In genomic region chr6:44428682-44429081, GRCh38 we compare ENCODE assay signal across 36 cellular contexts. TPM values are rescaled to one million over a fixed set of nuclear protein-coding genes. Genes with fewer than 3 reads are reported as not detected.
DNase-seq lines count a peak whose midpoint lies in the region; ATAC-seq, FAIRE-seq and TF ChIP-seq lines count a peak whose summit lies in the region.
"Had no signal": no experiment of that assay in that cellular context is flagged by ENCODE, and none has a peak within 500 bp of the region (broad histone marks: within the 10 kb centered on the region; RNA-seq: fewer than 3 reads in every experiment).

No MANE protein-coding gene starts in this region.

- H3K4me3 Mint-ChIP-seq in CD4-positive, alpha-beta memory T cell = no peak overlapping the region
- H3K4me3 Mint-ChIP-seq: brain; endodermal cell; IgD-negative memory B cell; nephron; stimulated activated memory B cell treated with anti-CD40 and anti-IgM and Interleukin-4, amounts not matched to agents 10 μg/mL and 1 μg/mL and 100 μg/mL, for 72 hours; type B pancreatic cell had no signal

- WGBS in HepG2 (ENCODE audit: low lambda C conversion rate) = 99% methylated on average over 3 of the region's 3 CpGs
- whole genome bisulfite sequencing in right lobe of liver (ENCODE audit: insufficient coverage, low coverage, low lambda C conversion rate, missing lambda C conversion rate) = 88% methylated on average over 1 of the region's 3 CpGs
- WGBS in mesenchymal stem cell = 93% methylated on average over 3 of the region's 3 CpGs

- in situ Hi-C loops in HepG2 (cut with HindIII; ENCODE audit: extremely low pct_ligation_motif_present, low pct_unique_long_range_greater_than_20kb) (no loop called here), ACHN (cut with HindIII; ENCODE audit: low pct_ligation_motif_present, low pct_unique_long_range_greater_than_20kb, low sequenced_read_pairs) (no loop called here), GM13977 (cut with MboI; ENCODE audit: low pct_unique_long_range_greater_than_20kb, low sequenced_read_pairs, unreplicated experiment) (no loop called here)

- H3K14ac ChIP-seq in mesenchymal stem cell (ENCODE audit: low read length in 2 of 2) = no peak overlapping the region

- H3K4me1 ChIP-seq in HepG2 (ENCODE audit: insufficient read depth, low read length) (no peaks in the 10 kb centered on the region), right lobe of liver (peaks cover 0 to 11% (median 0%) of the 10 kb centered on the region in 4 donors), mesenchymal stem cell (ENCODE audit: control insufficient read depth, insufficient read depth, low read depth, low read length) (peaks cover 4% of the 10 kb centered on the region)
- H3K4me1 ChIP-seq in CD4-positive, alpha-beta memory T cell (ENCODE audit: insufficient read depth, low read length) = no peaks in the 10 kb centered on the region

- H3K36me3 ChIP-seq in HepG2 (replicated peaks in 1 of 2; ENCODE audit: control insufficient read depth in 1 of 2, insufficient read depth in 2 of 2, low read length in 2 of 2) (peaks cover 21 to 67% of the 10 kb centered on the region in 2 experiments), right lobe of liver (peaks cover 0 to 53% (median 19%) of the 10 kb centered on the region in 4 donors), mesenchymal stem cell (ENCODE audit: control insufficient read depth in 1 of 2, insufficient read depth in 2 of 2, low read depth in 1 of 2, low read length in 2 of 2) (peaks cover 5 to 56% of the 10 kb centered on the region in 2 experiments)
- H3K36me3 ChIP-seq in CD4-positive, alpha-beta memory T cell (ENCODE audit: insufficient read depth, low read length) = peaks cover 40% of the 10 kb centered on the region

- no peak for ATAC-seq in HepG2
- ATAC-seq in right lobe of liver = no peak
- ATAC-seq: gastroesophageal sphincter; left cardiac atrium; mucosa of descending colon; stimulated activated memory B cell treated with anti-CD40 and anti-IgM and Interleukin-4, amounts not matched to agents 10 μg/mL and 1 μg/mL and 100 μg/mL, for 72 hours had no signal

- H3K23ac ChIP-seq in mesenchymal stem cell (ENCODE audit: low read length in 2 of 2) = no peak overlapping the region

- intact Hi-C loops in HepG2 (cut with micrococcal nuclease; ENCODE audit: unreplicated experiment) = no loop called here
- intact Hi-C loops in right lobe of liver (cut with DNase I) = no loop called here
- intact Hi-C loops in CD4-positive, alpha-beta memory T cell (cut with micrococcal nuclease) = no loop called here

- peaks cover 3% of the 10 kb centered on the region for H3K79me1 ChIP-seq in mesenchymal stem cell (replicated peaks; ENCODE audit: low read length, poor library complexity, severe bottlenecking)

- H2BK5ac ChIP-seq in mesenchymal stem cell (ENCODE audit: low read depth, low read length, poor library complexity, severe bottlenecking) = no peak overlapping the region

- CTCF ChIA-PET in HepG2 (lab: Yijun Ruan, JAX; ENCODE audit: low intra/inter-chr PET ratio, low total read pairs) = no interaction called here
- CTCF ChIA-PET in CD4-positive, alpha-beta memory T cell (lab: Charles Lee; ENCODE audit: partially characterized antibody) = interaction anchor here (1.2 to 8.7 kb wide), 4 partner anchors 14 to 47 kb away, joined by 3 to 94 read pairs (median 5); no protein-coding TSS in a partner anchor

- H3K4me3 ChIP-seq in HepG2 (replicated peaks in 1 of 3; ENCODE audit: insufficient read depth in 1 of 3, low read depth in 2 of 3, low read length in 3 of 3) = no peak overlapping the region
- H3K4me3 ChIP-seq in right lobe of liver = no peak overlapping the region
- no peak overlapping the region for H3K4me3 ChIP-seq in mesenchymal stem cell (ENCODE audit: insufficient read depth in 1 of 2, low read depth in 1 of 2, low read length in 2 of 2)
- no peak overlapping the region for H3K4me3 ChIP-seq in CD4-positive, alpha-beta memory T cell (ENCODE audit: low read length in 2 of 2)
- H3K4me3 ChIP-seq: gastroesophageal sphincter, lung, mucosa of descending colon, Peyer's patch had no signal

- peaks cover 50 to 76% of the 10 kb centered on the region in 2 donors for H3K36me3 Mint-ChIP-seq in CD4-positive, alpha-beta memory T cell

- no peak overlapping the region for H3K27ac Mint-ChIP-seq in CD4-positive, alpha-beta memory T cell
- H3K27ac Mint-ChIP-seq: activated T-helper 2 cell treated with anti-CD3 and anti-CD28 coated beads, Interferon-gamma antibody, Interleukin-2, Interleukin-4, amounts not matched to agents 10 μg/mL and 5 μg/mL and 100 μg/mL, durations not matched to agents 14 hours and 24 hours and 36 hours; endodermal cell; IgD-negative memory B cell; nephron; stimulated activated memory B cell treated with anti-CD40 and anti-IgM and Interleukin-4, amounts not matched to agents 10 μg/mL and 1 μg/mL and 100 μg/mL, for 72 hours; type B pancreatic cell had no signal

- no peak overlapping the region for H3K18ac ChIP-seq in mesenchymal stem cell (ENCODE audit: low read depth in 1 of 2, low read length in 2 of 2)

- H4K20me1 ChIP-seq in HepG2 (ENCODE audit: insufficient read depth, low read length) = peaks cover 6% of the 10 kb centered on the region

- H3K4me2 ChIP-seq in HepG2 (ENCODE audit: low read depth, low read length) (no peak overlapping the region), mesenchymal stem cell (ENCODE audit: low read length, poor library complexity, severe bottlenecking) (no peak overlapping the region)

- H3K9ac ChIP-seq in HepG2 (ENCODE audit: insufficient read depth, low read depth, low read length) = no peak overlapping the region
- H3K9ac ChIP-seq in mesenchymal stem cell (ENCODE audit: low read length) = peak overlapping the region; percentile 75

- no peaks in the 10 kb centered on the region for H3K27me3 Mint-ChIP-seq in CD4-positive, alpha-beta memory T cell
- H3K27me3 Mint-ChIP-seq: brain; IgD-negative memory B cell; stimulated activated memory B cell treated with anti-CD40 and anti-IgM and Interleukin-4, amounts not matched to agents 10 μg/mL and 1 μg/mL and 100 μg/mL, for 72 hours; type B pancreatic cell had no signal

- POLR2A ChIA-PET in HepG2 (lab: Yijun Ruan, JAX) = interaction anchor here (1.9 kb wide), 1 partner anchor 41 kb away, joined by 5 read pairs; the partner anchor contains the start of gene CDC5L
- POLR2A ChIA-PET in CD4-positive, alpha-beta memory T cell (lab: Charles Lee; ENCODE audit: partially characterized antibody) = no interaction called here

- no peaks in the 10 kb centered on the region for H3K9me3 ChIP-seq in HepG2 (ENCODE audit: low read length)
- no peaks in the 10 kb centered on the region for H3K9me3 ChIP-seq in right lobe of liver
- H3K9me3 ChIP-seq in mesenchymal stem cell (ENCODE audit: control insufficient read depth, low read length) = no peaks in the 10 kb centered on the region
- no peaks in the 10 kb centered on the region for H3K9me3 ChIP-seq in CD4-positive, alpha-beta memory T cell (ENCODE audit: control insufficient read depth in 1 of 2, low read length in 2 of 2)
- H3K9me3 ChIP-seq: gastroesophageal sphincter, mucosa of descending colon, Peyer's patch had no signal

- H4K8ac ChIP-seq in mesenchymal stem cell (ENCODE audit: low read length) = no peak overlapping the region

- TF ChIP-seq RAD21 in HepG2 (CRISPR knock-in tag; IDR thresholded peaks at IDR 0.05) = no peak

- FAIRE-seq in HepG2 (lab: Jason Lieb, UNC) = no peak
- no peak for FAIRE-seq in urothelium cell line (lab: Jason Lieb, UNC)
- FAIRE-seq: A204.1 had no signal

- no peak overlapping the region for H2BK12ac ChIP-seq in mesenchymal stem cell (ENCODE audit: low read length in 2 of 2)

- TF ChIP-seq CTCF in HepG2 (CRISPR knock-in tag; IDR thresholded peaks at IDR 0.05) = no peak
- no peak for TF ChIP-seq CTCF in right lobe of liver (IDR thresholded peaks at IDR 0.05)
- no peak for TF ChIP-seq CTCF in GM13977 (IDR thresholded peaks at IDR 0.05; ENCODE audit: extremely low read depth, insufficient read depth, missing control alignments)

- no peaks in the 10 kb centered on the region for H3K79me2 ChIP-seq in HepG2 (ENCODE audit: insufficient read depth, low read length)

- TF ChIP-seq EP300 in HepG2 (IDR thresholded peaks at IDR 0.05; ENCODE audit: low read depth in 2 of 2, low read length in 2 of 2) (no peak), HepG2 (CRISPR knock-in tag; IDR thresholded peaks at IDR 0.05; ENCODE audit: borderline replicate concordance) (no peak)

- no peak for DNase-seq in HepG2 (ENCODE audit: low spot score)
- no peak for DNase-seq in right lobe of liver
- peak; percentile 16 for DNase-seq in RPMI7951 (ENCODE audit: low read depth)
- no peak for DNase-seq in mesenchymal stem cell
- no peak for DNase-seq in ACHN
- no peak for DNase-seq in CD4-positive, alpha-beta memory T cell
- DNase-seq in urothelium cell line (ENCODE audit: low spot score) = no peak
- no peak for DNase-seq in GM13977 (ENCODE audit: low spot score)
- DNase-seq: activated CD4-positive, alpha-beta T cell treated with anti-CD3 and anti-CD28 coated beads for 4 hours; activated naive CD4-positive, alpha-beta T cell treated with anti-CD3 and anti-CD28 coated beads, Interleukin-2, amount 50 U/mL, for 16 hours; activated T-cell treated with anti-CD3 and anti-CD28 coated beads for 4 hours; dermis blood vessel endothelial cell; DMS153; endodermal cell; GDM1; H7; hippocampal formation; left cardiac atrium; mucosa of descending colon; NCI-H1048; NCI-H774; Peyer's patch; SHP77 treated with DMSO at 0.1 percent for 48 hours; stimulated activated CD4-positive, alpha-beta T cell treated with anti-CD3 and anti-CD28 coated beads, Interleukin-15, amount 100 ng/mL, for 24 hours; stimulated activated CD4-positive, alpha-beta T cell treated with anti-CD3 and anti-CD28 coated beads, Interleukin-4, amount 100 ng/mL, for 4 hours; substantia nigra; SW 1271 had no signal

- H3K27ac ChIP-seq in HepG2 (ENCODE audit: extremely low read length, insufficient read depth, low read length) (no peak overlapping the region), right lobe of liver (no peak overlapping the region), mesenchymal stem cell (ENCODE audit: low read length, poor library complexity, severe bottlenecking) (peak overlapping the region; percentile 53)
- no peak overlapping the region for H3K27ac ChIP-seq in CD4-positive, alpha-beta memory T cell (ENCODE audit: low read depth, low read length)
- H3K27ac ChIP-seq: gastroesophageal sphincter, Peyer's patch had no signal

- no peak for TF ChIP-seq POLR2A in HepG2 (IDR thresholded peaks at IDR 0.05; ENCODE audit: insufficient read depth in 1 of 2, low read depth in 2 of 2, low read length in 2 of 2)
- no peak for TF ChIP-seq POLR2A in right lobe of liver (IDR thresholded peaks at IDR 0.05)

- H3K27me3 ChIP-seq in HepG2 (ENCODE audit: control insufficient read depth in 1 of 2, insufficient read depth in 2 of 2, low read length in 2 of 2) = no peaks in the 10 kb centered on the region
- H3K27me3 ChIP-seq in right lobe of liver = no peaks in the 10 kb centered on the region
- no peaks in the 10 kb centered on the region for H3K27me3 ChIP-seq in mesenchymal stem cell (ENCODE audit: control insufficient read depth in 1 of 2, insufficient read depth in 1 of 2, low read length in 2 of 2)
- no peaks in the 10 kb centered on the region for H3K27me3 ChIP-seq in CD4-positive, alpha-beta memory T cell (ENCODE audit: insufficient read depth, low read length)
- H3K27me3 ChIP-seq: gastroesophageal sphincter, Peyer's patch had no signal

- H3K9me3 Mint-ChIP-seq in CD4-positive, alpha-beta memory T cell = no peaks in the 10 kb centered on the region
- H3K9me3 Mint-ChIP-seq: activated T-helper 2 cell treated with anti-CD3 and anti-CD28 coated beads, Interferon-gamma antibody, Interleukin-2, Interleukin-4, amounts not matched to agents 10 μg/mL and 5 μg/mL and 100 μg/mL, durations not matched to agents 14 hours and 24 hours and 36 hours; brain; endodermal cell; IgD-negative memory B cell; nephron; stimulated activated memory B cell treated with anti-CD40 and anti-IgM and Interleukin-4, amounts not matched to agents 10 μg/mL and 1 μg/mL and 100 μg/mL, for 72 hours; type B pancreatic cell had no signal

- H2AFZ ChIP-seq in HepG2 (ENCODE audit: low read length) (no peak overlapping the region), mesenchymal stem cell (ENCODE audit: low read depth, low read length) (no peak overlapping the region)

- no peak overlapping the region for H2BK120ac ChIP-seq in mesenchymal stem cell (ENCODE audit: low read depth, low read length)

- H2AK5ac ChIP-seq in mesenchymal stem cell (ENCODE audit: low read length, severe bottlenecking) = peak overlapping the region; percentile 86

- no peak overlapping the region for H3K4ac ChIP-seq in mesenchymal stem cell (ENCODE audit: low read depth in 1 of 2, low read length in 2 of 2)

- H4K91ac ChIP-seq in mesenchymal stem cell (ENCODE audit: low read length) = no peak overlapping the region

- H2BK15ac ChIP-seq in mesenchymal stem cell (ENCODE audit: low read depth, poor library complexity, severe bottlenecking) = no peak overlapping the region

- H3K4me1 Mint-ChIP-seq in CD4-positive, alpha-beta memory T cell = peaks cover 0 to 14% (median 6%) of the 10 kb centered on the region in 4 donors
- H3K4me1 Mint-ChIP-seq: stimulated activated memory B cell treated with anti-CD40 and anti-IgM and Interleukin-4, amounts not matched to agents 10 μg/mL and 1 μg/mL and 100 μg/mL, for 72 hours had no signal

- BruUV-seq in HepG2 (replicated peaks; lab: Mats Ljungman, UMichigan) = no TSS peak

RNA-seq across cellular contexts. Expression of gene CDC5L, which starts 41.2 kb away (rescaled TPM):
- 34.2 and 54.5 TPM in 2 replicates for total RNA-seq in HepG2 (2016; rRNA removed; fragmentation: Illumina TruSeq; extraction: Trizol)
- total RNA-seq in HepG2 (2016; cell fraction: cytosol; rRNA removed; fragmentation: Illumina TruSeq; extraction: Trizol; ENCODE audit: low read depth) = 3.6 and 4.7 TPM in 2 replicates
- 33.7 and 54.6 TPM in 2 replicates for total RNA-seq in HepG2 (2016; cell fraction: insoluble cytoplasmic fraction; rRNA removed; fragmentation: Illumina TruSeq; extraction: Trizol)
- 9.5 and 11.3 TPM in 2 replicates for total RNA-seq in HepG2 (2016; cell fraction: membrane; rRNA removed; fragmentation: Illumina TruSeq; extraction: Trizol)
- total RNA-seq in HepG2 (2016; cell fraction: nucleus; rRNA removed; fragmentation: Illumina TruSeq; extraction: Trizol) = 28.9 and 29.6 TPM in 2 replicates
- 8.5 and 11.0 TPM in 2 replicates for polyA plus RNA-seq in HepG2 (2011; rRNA removed)
- 5.3 and 7.0 TPM in 2 replicates for polyA plus RNA-seq in HepG2 (2011; cell fraction: cytosol; rRNA removed)
- 4.6 and 4.7 TPM in 2 replicates for polyA plus RNA-seq in HepG2 (2011; cell fraction: nucleus; rRNA removed)
- 11.9 and 15.6 TPM in 2 replicates for polyA plus RNA-seq in HepG2 (2012)
- polyA plus RNA-seq in HepG2 (2016; cell fraction: cytosol; fragmentation: Illumina TruSeq; extraction: Trizol; ENCODE audit: low read depth) = 1.3 and 1.5 TPM in 2 replicates
- polyA plus RNA-seq in HepG2 (2016; cell fraction: insoluble cytoplasmic fraction; fragmentation: Illumina TruSeq; extraction: Trizol; ENCODE audit: low read depth) = 36.3 and 37.4 TPM in 2 replicates
- polyA plus RNA-seq in HepG2 (2016; cell fraction: membrane; fragmentation: Illumina TruSeq; extraction: Trizol; ENCODE audit: low read depth) = 2.6 and 3.2 TPM in 2 replicates
- polyA plus RNA-seq in HepG2 (2016; cell fraction: nucleus; fragmentation: Illumina TruSeq; extraction: Trizol; ENCODE audit: insufficient read depth, low read depth) = 17.6 and 18.0 TPM in 2 replicates
- 8.3 and 17.7 TPM in 2 replicates for polyA minus RNA-seq in HepG2 (2011; rRNA and poly(A)+ RNA removed; ENCODE audit: low replicate concordance)
- polyA minus RNA-seq in HepG2 (2011; cell fraction: cytosol; rRNA and poly(A)+ RNA removed) = 14.9 and 15.7 TPM in 2 replicates
- 32.6 and 34.1 TPM in 2 replicates for polyA minus RNA-seq in HepG2 (2011; cell fraction: nucleus; rRNA and poly(A)+ RNA removed)
- 10 to 100 TPM in 5 of 6 experiments, 1 to 10 TPM in 1; 9.2 to 13.0 (median 11.2) TPM for total RNA-seq in right lobe of liver
- 26.1 and 33.6 TPM in 2 replicates for total RNA-seq in RPMI7951 (2014; rRNA removed; shearing (Covaris generic))
- polyA plus RNA-seq in mesenchymal stem cell (2013, experiment 1 of 2) = 13.4 TPM
- polyA plus RNA-seq in mesenchymal stem cell (2013, experiment 2 of 2) = 13.8 TPM
- total RNA-seq in CD4-positive, alpha-beta memory T cell = 10 to 100 TPM; 20.9 to 22.4 TPM
- polyA plus RNA-seq in CD4-positive, alpha-beta memory T cell = 10 to 100 TPM in 1 of 2 donors, 1 to 10 TPM in 1; 9.8 to 17.7 TPM
